In genomic region chr17:64679710-64680216, GRCh38 we compare ENCODE assay signal across 10 cellular contexts. TPM values are rescaled to one million over a fixed set of nuclear protein-coding genes. Genes with fewer than 3 reads are reported as not detected.
A peak's percentile ranks its signal among the peaks of the same experiment; 100 is the strongest.
DNase-seq lines count a peak whose midpoint lies in the region; ATAC-seq and TF ChIP-seq lines count a peak whose summit lies in the region.
"Had no signal": no experiment of that assay in that cellular context is flagged by ENCODE, and none has a peak within 500 bp of the region (broad histone marks: within the 10 kb centered on the region; RNA-seq: fewer than 3 reads in every experiment).

No MANE protein-coding gene starts in this region.

- no peak overlapping the region for H3K23ac ChIP-seq in mesenchymal stem cell (ENCODE audit: low read length in 2 of 2)

- POLR2A ChIA-PET in BJ (lab: Charles Lee) = interaction anchor here (0.6 to 0.9 kb wide), 4 partner anchors 38 to 174 kb away, joined by 3 to 13 read pairs (median 6); partner anchors contain the start of genes CEP95 and DDX5
- POLR2A ChIA-PET in activated CD4-positive, alpha-beta memory T cell treated with anti-CD3 and anti-CD28 coated beads, Interleukin-2, amount 10 ng/mL, durations not matched to agents 7 days and 5 days (lab: Charles Lee) = no interaction called here

- H4K20me1 ChIP-seq in Karpas-422 (ENCODE audit: insufficient read depth, low read depth, low read length) = no peaks in the 10 kb centered on the region

- no peaks in the 10 kb centered on the region for H3K79me2 ChIP-seq in Karpas-422 (ENCODE audit: low read length)

- no peak overlapping the region for H3K14ac ChIP-seq in mesenchymal stem cell (ENCODE audit: low read length in 2 of 2)

- peak overlapping the region in 1 of 2 experiments; percentile 24 for H3K18ac ChIP-seq in mesenchymal stem cell (ENCODE audit: low read depth in 1 of 2, low read length in 2 of 2)

- peak overlapping the region in 1 of 2 experiments; percentile 92 for H3K4ac ChIP-seq in mesenchymal stem cell (ENCODE audit: low read depth in 1 of 2, low read length in 2 of 2)

- peak overlapping the region; percentile 49 for H2AK5ac ChIP-seq in mesenchymal stem cell (ENCODE audit: low read length, severe bottlenecking)

- no peaks in the 10 kb centered on the region for H3K27me3 Mint-ChIP-seq in chondrocyte (ENCODE audit: low read depth)
- no peaks in the 10 kb centered on the region for H3K27me3 Mint-ChIP-seq in activated CD4-positive, alpha-beta memory T cell treated with anti-CD3 and anti-CD28 coated beads, Interleukin-2, amount 10 ng/mL, durations not matched to agents 7 days and 5 days

- no peaks in the 10 kb centered on the region for H3K9me2 ChIP-seq in Karpas-422 (replicated peaks; ENCODE audit: insufficient read depth, low read length)

- H3K27me3 ChIP-seq in BJ (ENCODE audit: control insufficient read depth, insufficient read depth, low read length) (no peaks in the 10 kb centered on the region), mesenchymal stem cell (ENCODE audit: control insufficient read depth in 1 of 2, insufficient read depth in 1 of 2, low read length in 2 of 2) (no peaks in the 10 kb centered on the region), Karpas-422 (ENCODE audit: low read length) (no peaks in the 10 kb centered on the region)

- no peak for ATAC-seq in activated CD4-positive, CD25-positive, alpha-beta regulatory T cell treated with anti-CD3 and anti-CD28 coated beads, Interleukin-2, amount 50 U/mL, for 24 hours
- ATAC-seq: activated T-cell treated with anti-CD3 and anti-CD28 coated beads, Interleukin-2, amount 50 U/mL, for 72 hours had no signal

- no peaks in the 10 kb centered on the region for H3K9me3 Mint-ChIP-seq in chondrocyte (ENCODE audit: low read depth)
- no peaks in the 10 kb centered on the region for H3K9me3 Mint-ChIP-seq in activated CD4-positive, alpha-beta memory T cell treated with anti-CD3 and anti-CD28 coated beads, Interleukin-2, amount 10 ng/mL, durations not matched to agents 7 days and 5 days
- H3K9me3 Mint-ChIP-seq: activated T-cell treated with anti-CD3 and anti-CD28 coated beads, Interleukin-2, amount 50 U/mL, for 72 hours had no signal

- H2BK120ac ChIP-seq in mesenchymal stem cell (ENCODE audit: low read depth, low read length) = no peak overlapping the region

- H3K4me1 ChIP-seq in mesenchymal stem cell (ENCODE audit: control insufficient read depth, insufficient read depth, low read depth, low read length) (peaks cover 15% of the 10 kb centered on the region), Karpas-422 (ENCODE audit: low read length) (no peaks in the 10 kb centered on the region)
- H3K4me1 ChIP-seq: HAP-1 had no signal

- H3K4me3 Mint-ChIP-seq in chondrocyte (ENCODE audit: unreplicated experiment) = no peak overlapping the region
- H3K4me3 Mint-ChIP-seq in activated CD4-positive, alpha-beta memory T cell treated with anti-CD3 and anti-CD28 coated beads, Interleukin-2, amount 10 ng/mL, durations not matched to agents 7 days and 5 days = no peak overlapping the region
- H3K4me3 Mint-ChIP-seq: activated T-cell treated with anti-CD3 and anti-CD28 coated beads, Interleukin-2, amount 50 U/mL, for 72 hours had no signal

- H3K36me3 ChIP-seq in BJ (ENCODE audit: control insufficient read depth, insufficient read depth, low read length) (no peaks in the 10 kb centered on the region), mesenchymal stem cell (ENCODE audit: control insufficient read depth in 1 of 2, insufficient read depth in 2 of 2, low read depth in 1 of 2, low read length in 2 of 2) (no peaks in the 10 kb centered on the region), Karpas-422 (ENCODE audit: insufficient read depth, low read length) (no peaks in the 10 kb centered on the region)
- H3K36me3 ChIP-seq: HAP-1 had no signal

- H3K4me3 ChIP-seq in BJ (ENCODE audit: low read depth, low read length) = no peak overlapping the region
- H3K4me3 ChIP-seq in mesenchymal stem cell (ENCODE audit: insufficient read depth in 1 of 2, low read depth in 1 of 2, low read length in 2 of 2) = peak overlapping the region in 1 of 2 experiments; percentile 68
- H3K4me3 ChIP-seq in Karpas-422 (ENCODE audit: low read length) = no peak overlapping the region
- H3K4me3 ChIP-seq: HAP-1 had no signal

- peak overlapping the region in 1 of 2 experiments; percentile 86 for H2BK12ac ChIP-seq in mesenchymal stem cell (ENCODE audit: low read length in 2 of 2)

- H3K27ac Mint-ChIP-seq in chondrocyte (ENCODE audit: unreplicated experiment) = peak overlapping the region; percentile 95
- H3K27ac Mint-ChIP-seq in activated CD4-positive, alpha-beta memory T cell treated with anti-CD3 and anti-CD28 coated beads, Interleukin-2, amount 10 ng/mL, durations not matched to agents 7 days and 5 days = no peak overlapping the region
- H3K27ac Mint-ChIP-seq: activated T-cell treated with anti-CD3 and anti-CD28 coated beads, Interleukin-2, amount 50 U/mL, for 72 hours had no signal

- H3K27ac ChIP-seq in mesenchymal stem cell (ENCODE audit: low read length, poor library complexity, severe bottlenecking) = peak overlapping the region; percentile 100
- H3K27ac ChIP-seq in Karpas-422 (ENCODE audit: low read length) = no peak overlapping the region

- CTCF ChIA-PET in BJ (lab: Yijun Ruan, JAX) = interaction anchor here (0.7 to 1.2 kb wide), 2 partner anchors 23 to 60 kb away, joined by 3 to 5 read pairs; no protein-coding TSS in a partner anchor
- CTCF ChIA-PET in activated CD4-positive, alpha-beta memory T cell treated with anti-CD3 and anti-CD28 coated beads, Interleukin-2, amount 10 ng/mL, durations not matched to agents 7 days and 5 days (lab: Charles Lee) = no interaction called here

- no peak for TF ChIP-seq CTCF in BJ (IDR thresholded peaks at IDR 0.05; ENCODE audit: insufficient read depth, low read depth, low read length)
- TF ChIP-seq CTCF in chondrocyte (IDR thresholded peaks at IDR 0.05) = no peak

- peak overlapping the region; percentile 95 for H2BK5ac ChIP-seq in mesenchymal stem cell (ENCODE audit: low read depth, low read length, poor library complexity, severe bottlenecking)

- peaks cover 41% of the 10 kb centered on the region for H3K4me1 Mint-ChIP-seq in chondrocyte (ENCODE audit: low read depth)
- no peaks in the 10 kb centered on the region for H3K4me1 Mint-ChIP-seq in activated CD4-positive, alpha-beta memory T cell treated with anti-CD3 and anti-CD28 coated beads, Interleukin-2, amount 10 ng/mL, durations not matched to agents 7 days and 5 days

- 0% methylated on average over 6 of the region's 10 CpGs for WGBS in mesenchymal stem cell

- H4K8ac ChIP-seq in mesenchymal stem cell (ENCODE audit: low read length) = no peak overlapping the region

- no peaks in the 10 kb centered on the region for H3K36me3 Mint-ChIP-seq in chondrocyte (ENCODE audit: low read depth)
- H3K36me3 Mint-ChIP-seq in activated CD4-positive, alpha-beta memory T cell treated with anti-CD3 and anti-CD28 coated beads, Interleukin-2, amount 10 ng/mL, durations not matched to agents 7 days and 5 days (ENCODE audit: low read depth) = no peaks in the 10 kb centered on the region

- H3K9me3 ChIP-seq in mesenchymal stem cell (ENCODE audit: control insufficient read depth, low read length) (no peaks in the 10 kb centered on the region), Karpas-422 (ENCODE audit: low read length) (no peaks in the 10 kb centered on the region)
- H3K9me3 ChIP-seq: HAP-1 had no signal

- no peak overlapping the region for H3K4me2 ChIP-seq in mesenchymal stem cell (ENCODE audit: low read length, poor library complexity, severe bottlenecking)
- no peak overlapping the region for H3K4me2 ChIP-seq in Karpas-422 (ENCODE audit: low read depth, low read length, poor library complexity, severe bottlenecking)

- no peak overlapping the region for H2BK15ac ChIP-seq in mesenchymal stem cell (ENCODE audit: low read depth, poor library complexity, severe bottlenecking)

- no peak overlapping the region for H4K91ac ChIP-seq in mesenchymal stem cell (ENCODE audit: low read length)

- DNase-seq in BJ (ENCODE audit: low read depth) (peak; percentile 99), LoVo (ENCODE audit: low spot score) (peak; percentile 47), chondrocyte (ENCODE audit: low spot score) (no peak), mesenchymal stem cell (peak; percentile 99), D341Med (ENCODE audit: low spot score) (no peak), Karpas-422 (no peak)
- no peak for DNase-seq in activated CD4-positive, alpha-beta memory T cell treated with anti-CD3 and anti-CD28 coated beads, Interleukin-2, amount 10 ng/mL, durations not matched to agents 7 days and 5 days
- DNase-seq: activated T-cell treated with anti-CD3 and anti-CD28 coated beads, Interleukin-2, amount 50 U/mL, for 72 hours had no signal

- peaks cover 8% of the 10 kb centered on the region for H3K79me1 ChIP-seq in mesenchymal stem cell (replicated peaks; ENCODE audit: low read length, poor library complexity, severe bottlenecking)

- H2AFZ ChIP-seq in mesenchymal stem cell (ENCODE audit: low read depth, low read length) = peak overlapping the region; percentile 53
- H2AFZ ChIP-seq in Karpas-422 (ENCODE audit: low read length) = no peak overlapping the region

- H3K9ac ChIP-seq in mesenchymal stem cell (ENCODE audit: low read length) (peak overlapping the region; percentile 89), Karpas-422 (ENCODE audit: low read length) (no peak overlapping the region)

RNA-seq across cellular contexts. Expression of gene SMURF2, which starts 17.7 kb away (rescaled TPM):
- 18.8 and 38.5 TPM in 2 replicates for polyA plus RNA-seq in BJ (2011; rRNA removed)
- polyA minus RNA-seq in BJ (2011; rRNA and poly(A)+ RNA removed) = 48.1 and 52.1 TPM in 2 replicates
- 33.4 to 41.0 TPM (median 36.2 TPM) in 3 replicates for total RNA-seq in chondrocyte
- 127 TPM for polyA plus RNA-seq in mesenchymal stem cell (2013, experiment 1 of 2)
- 126 TPM for polyA plus RNA-seq in mesenchymal stem cell (2013, experiment 2 of 2)
- total RNA-seq in Karpas-422 (2014; rRNA removed; shearing (Covaris generic); ENCODE audit: low replicate concordance) = 6.1 and 8.0 TPM in 2 replicates
- total RNA-seq in activated CD4-positive, alpha-beta memory T cell treated with anti-CD3 and anti-CD28 coated beads, Interleukin-2, amount 10 ng/mL, durations not matched to agents 7 days and 5 days = 10 to 100 TPM; 14.6 to 14.8 TPM

Comparison
In these comparisons a context has a peak if more than half of its experiments do, and no peak if none do; other contexts are left out.
1. DNase-seq: peak in BJ (single experiment), LoVo (single experiment) and mesenchymal stem cell (single experiment); none in chondrocyte (single experiment), D341Med (single experiment), Karpas-422 (single experiment) and activated CD4-positive, alpha-beta memory T cell treated with anti-CD3 and anti-CD28 coated beads, Interleukin-2, amount 10 ng/mL, durations not matched to agents 7 days and 5 days (single experiment).